Comparison of ENCODE assay signal across 9 cellular contexts in the genomic region with DNA sequence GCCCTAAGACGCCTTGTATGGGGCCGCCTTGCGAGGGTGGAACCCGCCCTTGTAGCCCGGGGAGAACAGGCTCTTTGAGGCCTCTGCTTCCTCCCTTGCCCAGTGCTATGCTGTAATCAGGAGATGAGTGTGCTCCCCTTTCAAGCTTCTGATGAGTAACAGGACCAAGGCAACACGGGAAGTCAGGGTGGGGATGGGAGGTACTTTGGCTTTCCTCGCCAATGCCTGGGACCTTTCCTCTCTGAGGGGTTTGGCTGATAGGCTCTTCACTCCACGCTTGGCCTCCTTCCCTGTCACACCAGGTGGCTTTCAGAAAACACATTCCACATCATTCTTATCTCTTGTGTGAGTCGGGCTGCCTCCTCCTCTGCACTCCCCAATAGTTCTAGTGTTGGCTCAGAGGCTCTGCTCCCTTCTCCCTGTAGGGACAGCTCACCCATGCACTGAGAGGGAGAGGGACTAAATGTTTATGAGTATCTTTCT.
DNase-seq lines count a peak whose midpoint lies in the region; ATAC-seq and FAIRE-seq lines count a peak whose summit lies in the region.
"Had no signal": no experiment of that assay in that cellular context is flagged by ENCODE, and none has a peak within 500 bp of the region (broad histone marks: within the 10 kb centered on the region; RNA-seq: fewer than 3 reads in every experiment).

No MANE protein-coding gene starts in this region.

- peak; percentile 83 for ATAC-seq in Right ventricle myocardium inferior
- peak; percentile 90 to 98 for ATAC-seq in right cardiac atrium
- no peak for ATAC-seq in GM19328 (IDR thresholded peaks at IDR 0.05; ENCODE audit: unreplicated experiment)
- ATAC-seq in GM21360 (IDR thresholded peaks at IDR 0.05; ENCODE audit: unreplicated experiment) = no peak

- peak; percentile 55 for DNase-seq in Right ventricle myocardium inferior (ENCODE audit: missing footprints)
- DNase-seq in cardiac septum (ENCODE audit: low spot score) = no peak
- DNase-seq in activated effector memory CD4-positive, alpha-beta T cell treated with anti-CD3 and anti-CD28 coated beads, Interleukin-2, amount 50 U/mL, for 16 hours = peak; percentile 78
- DNase-seq in right cardiac atrium = peak; percentile 62 to 76 (median 64)
- peak; percentile 36 for DNase-seq in urothelium cell line (ENCODE audit: low spot score)
- no peak for DNase-seq in foreskin melanocyte
- DNase-seq: RPMI8226 had no signal

- no peaks in the 10 kb centered on the region for H3K9me3 ChIP-seq in right cardiac atrium (ENCODE audit: control insufficient read depth, low read length)

- peaks cover 3% of the 10 kb centered on the region for H3K4me1 ChIP-seq in right cardiac atrium (ENCODE audit: control insufficient read depth, insufficient read depth, low read length)

- H3K4me3 ChIP-seq in right cardiac atrium (ENCODE audit: low read length) = no peak overlapping the region

- H3K27me3 ChIP-seq in right cardiac atrium (ENCODE audit: control insufficient read depth, insufficient read depth) = no peaks in the 10 kb centered on the region

- intact Hi-C loops in Right ventricle myocardium inferior (cut with DNase I) (no loop called here), cardiac septum (cut with DNase I) (no loop called here), right cardiac atrium (cut with DNase I) (no loop called here)

- H3K27ac ChIP-seq in right cardiac atrium (ENCODE audit: low read length) = peak overlapping the region; percentile 70

- 44% methylated on average over 9 of the region's 9 CpGs for WGBS in right cardiac atrium

- FAIRE-seq in urothelium cell line (lab: Jason Lieb, UNC) = no peak

Comparison
In these comparisons a context has a peak if more than half of its experiments do, and no peak if none do; other contexts are left out.
1. DNase-seq: peak in Right ventricle myocardium inferior (single experiment), activated effector memory CD4-positive, alpha-beta T cell treated with anti-CD3 and anti-CD28 coated beads, Interleukin-2, amount 50 U/mL, for 16 hours (single experiment), right cardiac atrium (3 of 3) and urothelium cell line (single experiment); none in cardiac septum (single experiment) and foreskin melanocyte (single experiment).
2. ATAC-seq: peak in Right ventricle myocardium inferior (single experiment) and right cardiac atrium (2 of 2); none in GM19328 (single experiment) and GM21360 (single experiment).